8 cellular contexts compared by ENCODE assay signal in the genomic region with DNA sequence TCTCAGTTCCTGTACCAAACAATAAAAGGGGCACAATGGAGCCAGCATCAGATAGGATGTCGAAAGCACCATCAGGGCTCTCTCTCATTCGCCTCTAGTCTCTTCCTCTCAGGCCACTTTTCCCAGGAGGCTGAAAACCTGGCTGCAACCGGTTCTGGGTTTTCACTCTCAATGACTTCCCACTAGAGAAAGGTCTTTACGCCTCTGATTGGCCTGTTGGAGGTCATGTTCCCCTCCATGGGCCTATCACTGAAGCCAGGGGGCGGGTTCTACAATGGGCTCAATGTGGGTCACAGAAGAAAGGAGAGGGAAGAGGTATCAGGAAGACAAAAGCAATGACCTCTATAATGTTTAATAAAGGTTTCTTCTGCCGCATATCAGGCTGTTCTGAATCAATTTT. TPM values are rescaled to one million over a fixed set of nuclear protein-coding genes. Genes with fewer than 3 reads are reported as not detected.
DNase-seq lines count a peak whose midpoint lies in the region; ATAC-seq and TF ChIP-seq lines count a peak whose summit lies in the region.

No MANE protein-coding gene starts in this region.

- H3K27ac ChIP-seq in RWPE2 (ENCODE audit: poor library complexity, severe bottlenecking) (no peak overlapping the region), right atrium auricular region (peak overlapping the region; percentile 74 to 91), stomach (peak overlapping the region; percentile 74 to 82 (median 81))

- ATAC-seq in RWPE2 (ENCODE audit: low read depth): peak; percentile 48; the same call in 2 of the 3 replicates
- no peak for ATAC-seq in GM19455 (IDR thresholded peaks at IDR 0.05; ENCODE audit: unreplicated experiment)

- H3K4me1 ChIP-seq in RWPE2 (ENCODE audit: insufficient read depth, poor library complexity, severe bottlenecking): peaks cover under 1% of the 10 kb centered on the region
- peaks cover 0 to 31% of the 10 kb centered on the region in 2 donors for H3K4me1 ChIP-seq in right atrium auricular region
- H3K4me1 ChIP-seq in stomach: peaks cover 0 to 37% (median 6%) of the 10 kb centered on the region in 4 donors

- CTCF ChIA-PET in HEK293T (lab: Yijun Ruan, JAX): no interaction called here

- 45 to 62% (median 51%) methylated on average over 6 of the region's 6 CpGs for WGBS in stomach, 5 donors

- H3K9me3 ChIP-seq in RWPE2 (ENCODE audit: severe bottlenecking) (no peaks in the 10 kb centered on the region), right atrium auricular region (no peaks in the 10 kb centered on the region), stomach (no peaks in the 10 kb centered on the region)

- peak; percentile 48 for DNase-seq in HEK293T (ENCODE audit: extremely low spot score)
- DNase-seq in RWPE2 (ENCODE audit: low spot score): no peak
- DNase-seq in right atrium auricular region (ENCODE audit: low spot score): peak; percentile 85
- peak; percentile 87 for DNase-seq in stomach
- DNase-seq in NOMO-1 treated with DMSO at 0.1 percent for 48 hours (lab: John Stamatoyannopoulos, UW; ENCODE audit: unreplicated experiment): no peak
- no peak for DNase-seq in stimulated activated CD8-positive, alpha-beta memory T cell treated with anti-CD3 and anti-CD28 coated beads, Interleukin-4, amount 100 ng/mL, for 48 hours
- DNase-seq in NCI-H69 (lab: John Stamatoyannopoulos, UW): no peak

- no peak overlapping the region for H3K4me3 ChIP-seq in RWPE2 (ENCODE audit: severe bottlenecking)
- H3K4me3 ChIP-seq in right atrium auricular region: peak overlapping the region; percentile 26 to 49
- H3K4me3 ChIP-seq in stomach: peak overlapping the region; percentile 36 to 44 (median 39)

- intact Hi-C loops in stomach (cut with DNase I; ENCODE audit: low total_unique reads): no loop called here

- POLR2A ChIA-PET in HEK293T (lab: Yijun Ruan, JAX): no interaction called here

- TF ChIP-seq CTCF in RWPE2 (IDR thresholded peaks at IDR 0.05; ENCODE audit: poor library complexity, severe bottlenecking) (no peak), right atrium auricular region (IDR thresholded peaks at IDR 0.05) (no peak), stomach (IDR thresholded peaks at IDR 0.05) (no peak)

- H3K27me3 ChIP-seq in RWPE2 (ENCODE audit: insufficient read depth, poor library complexity, severe bottlenecking) (no peaks in the 10 kb centered on the region), right atrium auricular region (no peaks in the 10 kb centered on the region), stomach (no peaks in the 10 kb centered on the region)

- TF ChIP-seq POLR2A in stomach (IDR thresholded peaks at IDR 0.05): no peak

- TF ChIP-seq EP300 in stomach (IDR thresholded peaks at IDR 0.05): no peak

- H3K36me3 ChIP-seq in RWPE2 (ENCODE audit: low read depth) (no peaks in the 10 kb centered on the region), right atrium auricular region (no peaks in the 10 kb centered on the region), stomach (no peaks in the 10 kb centered on the region)

TF ChIP-seq in HEK293T, 16 proteins besides CTCF, POLR2A, EP300 and RAD21:
- no peak for TF ChIP-seq FOXA1 (IDR thresholded peaks at IDR 0.05)
- no peak for TF ChIP-seq SP1 (IDR thresholded peaks at IDR 0.05)
- TF ChIP-seq FOXK2 (IDR thresholded peaks at IDR 0.05): no peak
- TF ChIP-seq HDGF (IDR thresholded peaks at IDR 0.05; ENCODE audit: borderline replicate concordance): no peak
- TF ChIP-seq ELF4 (IDR thresholded peaks at IDR 0.05): no peak
- TF ChIP-seq CTBP1 (IDR thresholded peaks at IDR 0.05; ENCODE audit: borderline replicate concordance): no peak
- TF ChIP-seq ZNF384 (IDR thresholded peaks at IDR 0.05): no peak
- TF ChIP-seq NFRKB (IDR thresholded peaks at IDR 0.05): no peak
- TF ChIP-seq SUZ12 (IDR thresholded peaks at IDR 0.05): no peak
- TF ChIP-seq, protein P1, sequence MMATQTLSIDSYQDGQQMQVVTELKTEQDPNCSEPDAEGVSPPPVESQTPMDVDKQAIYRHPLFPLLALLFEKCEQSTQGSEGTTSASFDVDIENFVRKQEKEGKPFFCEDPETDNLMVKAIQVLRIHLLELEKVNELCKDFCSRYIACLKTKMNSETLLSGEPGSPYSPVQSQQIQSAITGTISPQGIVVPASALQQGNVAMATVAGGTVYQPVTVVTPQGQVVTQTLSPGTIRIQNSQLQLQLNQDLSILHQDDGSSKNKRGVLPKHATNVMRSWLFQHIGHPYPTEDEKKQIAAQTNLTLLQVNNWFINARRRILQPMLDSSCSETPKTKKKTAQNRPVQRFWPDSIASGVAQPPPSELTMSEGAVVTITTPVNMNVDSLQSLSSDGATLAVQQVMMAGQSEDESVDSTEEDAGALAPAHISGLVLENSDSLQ (IDR thresholded peaks at IDR 0.05): no peak
- no peak for TF ChIP-seq ARNT (IDR thresholded peaks at IDR 0.05)
- no peak for TF ChIP-seq TARDBP (IDR thresholded peaks at IDR 0.05)
- no peak for TF ChIP-seq LEF1 (IDR thresholded peaks at IDR 0.05; ENCODE audit: borderline replicate concordance)
- no peak for TF ChIP-seq BHLHE40 (IDR thresholded peaks at IDR 0.05; ENCODE audit: borderline replicate concordance)
- no peak for TF ChIP-seq L3MBTL2 (conservative IDR thresholded peaks at IDR 0.05)
- TF ChIP-seq FOXM1 (IDR thresholded peaks at IDR 0.05; ENCODE audit: borderline replicate concordance): no peak
TF ChIP-seq in HEK293T: peak in this region for 0.

RNA-seq across cellular contexts. Expression of gene ZNF827, which starts 29.3 kb away (rescaled TPM):
- total RNA-seq in right atrium auricular region: 10 to 100 TPM in 1 of 2 donors, 1 to 10 TPM in 1; 8.5 to 16.9 TPM
- 100 to 1,000 TPM in 1 of 5 donors, 10 to 100 TPM in 4; 12.3 to 109 (median 17.4) TPM for total RNA-seq in stomach
- polyA plus RNA-seq in stomach: 1 to 10 TPM; 1.7 to 2.8 (median 2.4) TPM

Comparison
In these comparisons a context has a peak if more than half of its experiments do, and no peak if none do; other contexts are left out.
1. DNase-seq: peak in HEK293T (single experiment), right atrium auricular region (single experiment) and stomach (single experiment); none in RWPE2 (single experiment), NOMO-1 treated with DMSO at 0.1 percent for 48 hours (single experiment), stimulated activated CD8-positive, alpha-beta memory T cell treated with anti-CD3 and anti-CD28 coated beads, Interleukin-4, amount 100 ng/mL, for 48 hours (single experiment) and NCI-H69 (single experiment).